ENCODE assay signal across 17 cellular contexts in genomic region chr12:110705309-110705708, GRCh38. TPM values are rescaled to one million over a fixed set of nuclear protein-coding genes. Genes with fewer than 3 reads are reported as not detected.
DNase-seq lines count a peak whose midpoint lies in the region; ATAC-seq and TF ChIP-seq lines count a peak whose summit lies in the region.
"Had no signal": no experiment of that assay in that cellular context is flagged by ENCODE, and none has a peak within 500 bp of the region (broad histone marks: within the 10 kb centered on the region; RNA-seq: fewer than 3 reads in every experiment).

No MANE protein-coding gene starts in this region.

- POLR2A ChIA-PET in HCT116 (lab: Charles Lee), result interaction anchor here (0.5 kb wide), 1 partner anchor 9 kb away, joined by 3 read pairs; no protein-coding TSS in a partner anchor
- POLR2A ChIA-PET in activated CD8-positive, alpha-beta T cell treated with anti-CD3 and anti-CD28 coated beads for 36 hours (lab: Charles Lee), result interaction anchor here (0.8 to 1.0 kb wide), 2 partner anchors 9 to 26 kb away, joined by 3 read pairs; no protein-coding TSS in a partner anchor

- H2AFZ ChIP-seq in HCT116 (ENCODE audit: low read depth, low read length, poor library complexity, severe bottlenecking) (peak overlapping the region; percentile 28), OCI-LY1 (ENCODE audit: low read length) (no peak overlapping the region)

- TF ChIP-seq CTCF in HCT116 (IDR thresholded peaks at IDR 0.05 in 2 of 3, conservative IDR thresholded peaks at IDR 0.05 in 1 of 3; ENCODE audit: borderline replicate concordance in 1 of 3, insufficient read depth in 1 of 3, low read depth in 2 of 3, low read length in 2 of 3), result no peak
- TF ChIP-seq CTCF in OCI-LY1 (IDR thresholded peaks at IDR 0.05; ENCODE audit: low read length), result no peak
- TF ChIP-seq CTCF in fibroblast of villous mesenchyme (IDR thresholded peaks at IDR 0.05; ENCODE audit: insufficient read depth, low read depth, low read length), result no peak
- no peak for TF ChIP-seq CTCF in activated CD8-positive, alpha-beta T cell treated with anti-CD3 and anti-CD28 coated beads for 36 hours (IDR thresholded peaks at IDR 0.05)

- H3K4me2 ChIP-seq in HCT116 (ENCODE audit: low read length) (peak overlapping the region; percentile 67), OCI-LY1 (ENCODE audit: low read length) (peak overlapping the region; percentile 43)
- H3K4me2 ChIP-seq: BLaER1 had no signal

- H3K36me3 Mint-ChIP-seq in stimulated activated naive B cell treated with anti-CD40 and anti-IgM and Interleukin-4, amounts not matched to agents 10 μg/mL and 1 μg/mL and 100 μg/mL, for 72 hours, result peaks cover 4 to 5% of the 10 kb centered on the region in 2 donors
- H3K36me3 Mint-ChIP-seq in activated CD8-positive, alpha-beta T cell treated with anti-CD3 and anti-CD28 coated beads for 36 hours (ENCODE audit: low read depth), result peaks cover 2% of the 10 kb centered on the region

- no TSS peak for BruUV-seq in HCT116 (replicated peaks; lab: Mats Ljungman, UMichigan)

- peaks cover 7 to 18% of the 10 kb centered on the region in 2 experiments for H3K4me1 ChIP-seq in HCT116 (ENCODE audit: control insufficient read depth in 1 of 2, insufficient read depth in 2 of 2, low read length in 2 of 2)
- peaks cover 17% of the 10 kb centered on the region for H3K4me1 ChIP-seq in OCI-LY1 (ENCODE audit: insufficient read depth, low read length, severe bottlenecking)

- no peak for ATAC-seq in HCT116
- ATAC-seq in stimulated activated naive B cell treated with anti-CD40 and anti-IgM and Interleukin-4, amounts not matched to agents 10 μg/mL and 1 μg/mL and 100 μg/mL, for 72 hours (replicated peaks), result no peak
- no peak for ATAC-seq in activated CD8-positive, alpha-beta T cell treated with anti-CD3 and anti-CD28 coated beads for 36 hours
- no peak for ATAC-seq in HG03521 (IDR thresholded peaks at IDR 0.05; ENCODE audit: unreplicated experiment)

- H3K27me3 ChIP-seq in HCT116 (ENCODE audit: insufficient read depth, low read length) (no peaks in the 10 kb centered on the region), OCI-LY1 (ENCODE audit: insufficient read depth, low read length) (no peaks in the 10 kb centered on the region)
- H3K27me3 ChIP-seq: BLaER1 had no signal

- H3K27ac ChIP-seq in HCT116 (ENCODE audit: low read depth, low read length) (no peak overlapping the region), OCI-LY1 (ENCODE audit: low read depth, low read length, poor library complexity, severe bottlenecking) (peak overlapping the region; percentile 68)
- H3K27ac ChIP-seq: BLaER1, HL-60 had no signal

- RAD21 ChIA-PET in HCT116 (lab: Charles Lee; ENCODE audit: low non-redundant PET in 1 of 2, low total read pairs in 2 of 2, uncharacterized antibody in 2 of 2, unreplicated experiment in 2 of 2), result interaction anchor here (1.0 to 1.3 kb wide), 3 partner anchors 122 to 183 kb away, joined by 3 to 5 read pairs (median 4); no protein-coding TSS in a partner anchor

- no peak overlapping the region for H3K4me3 Mint-ChIP-seq in stimulated activated naive B cell treated with anti-CD40 and anti-IgM and Interleukin-4, amounts not matched to agents 10 μg/mL and 1 μg/mL and 100 μg/mL, for 72 hours
- no peak overlapping the region for H3K4me3 Mint-ChIP-seq in activated CD8-positive, alpha-beta T cell treated with anti-CD3 and anti-CD28 coated beads for 36 hours
- H3K4me3 Mint-ChIP-seq: CD4-positive, CD25-positive, alpha-beta regulatory T cell; H9; HFFc6 had no signal

- no peaks in the 10 kb centered on the region for H3K9me2 ChIP-seq in HCT116 (ENCODE audit: insufficient read depth)
- H3K9me2 ChIP-seq in OCI-LY1 (ENCODE audit: low read depth, low read length), result no peaks in the 10 kb centered on the region

- TF ChIP-seq POLR2A in HCT116 (IDR thresholded peaks at IDR 0.05; ENCODE audit: borderline replicate concordance, extremely low read depth, insufficient read depth, insufficient read length), result no peak

- no peaks in the 10 kb centered on the region for H3F3A ChIP-seq in OCI-LY1 (ENCODE audit: insufficient read depth, low read length)

- DNase-seq in HCT116 (ENCODE audit: low read depth, low spot score), result no peak
- DNase-seq in fibroblast of villous mesenchyme (ENCODE audit: low read depth), result peak; percentile 29
- DNase-seq in stimulated activated naive B cell treated with anti-CD40 and anti-IgM and Interleukin-4, amounts not matched to agents 10 μg/mL and 1 μg/mL and 100 μg/mL, for 72 hours, result no peak
- no peak for DNase-seq in activated CD8-positive, alpha-beta T cell treated with anti-CD3 and anti-CD28 coated beads for 36 hours
- DNase-seq in HCEC 1CT, result no peak
- DNase-seq: AML-193, DMS 273 treated with DMSO at 0.1 percent for 48 hours, EL, GOT3, HFFc6, KBM-7 had no signal

- H3K9ac ChIP-seq in HCT116 (ENCODE audit: low read length), result no peak overlapping the region
- no peak overlapping the region for H3K9ac ChIP-seq in OCI-LY1 (ENCODE audit: low read length)
- H3K9ac ChIP-seq: BLaER1 had no signal

- H3K36me3 ChIP-seq in HCT116 (ENCODE audit: control insufficient read depth in 1 of 2, insufficient read depth in 2 of 2, low read length in 2 of 2), result no peaks in the 10 kb centered on the region
- no peaks in the 10 kb centered on the region; the same call in 1 of the 2 replicates for H3K36me3 ChIP-seq in OCI-LY1 (ENCODE audit: insufficient read depth, low read length)
- H3K36me3 ChIP-seq: BLaER1 had no signal

- peak overlapping the region; percentile 9 for H3K27ac Mint-ChIP-seq in stimulated activated naive B cell treated with anti-CD40 and anti-IgM and Interleukin-4, amounts not matched to agents 10 μg/mL and 1 μg/mL and 100 μg/mL, for 72 hours
- no peak overlapping the region for H3K27ac Mint-ChIP-seq in activated CD8-positive, alpha-beta T cell treated with anti-CD3 and anti-CD28 coated beads for 36 hours
- H3K27ac Mint-ChIP-seq: CD4-positive, CD25-positive, alpha-beta regulatory T cell; H9; HFFc6 had no signal

- H3K9me3 ChIP-seq in HCT116 (ENCODE audit: control insufficient read depth in 1 of 2, insufficient read depth in 1 of 2, low read depth in 1 of 2, low read length in 2 of 2), result no peaks in the 10 kb centered on the region
- H3K9me3 ChIP-seq in OCI-LY1 (ENCODE audit: low read length), result no peaks in the 10 kb centered on the region
- H3K9me3 ChIP-seq: BLaER1 had no signal

- peaks cover 4 to 14% of the 10 kb centered on the region in 2 donors for H3K4me1 Mint-ChIP-seq in stimulated activated naive B cell treated with anti-CD40 and anti-IgM and Interleukin-4, amounts not matched to agents 10 μg/mL and 1 μg/mL and 100 μg/mL, for 72 hours
- H3K4me1 Mint-ChIP-seq in activated CD8-positive, alpha-beta T cell treated with anti-CD3 and anti-CD28 coated beads for 36 hours (ENCODE audit: low read depth), result no peaks in the 10 kb centered on the region
- H3K4me1 Mint-ChIP-seq: H9 had no signal

- no peaks in the 10 kb centered on the region for H4K20me1 ChIP-seq in HCT116 (ENCODE audit: insufficient read depth)
- no peaks in the 10 kb centered on the region for H4K20me1 ChIP-seq in OCI-LY1 (ENCODE audit: insufficient read depth, low read length)
- H4K20me1 ChIP-seq: BLaER1 had no signal

- intact Hi-C loops in HCT116 (cut with micrococcal nuclease), result loop anchor here (2.0 kb wide), 1 partner anchor 183 kb away; no protein-coding TSS in a partner anchor
- intact Hi-C loops in activated CD8-positive, alpha-beta T cell treated with anti-CD3 and anti-CD28 coated beads for 36 hours (cut with micrococcal nuclease), result no loop called here

- peak overlapping the region in 1 of 2 experiments; percentile 35; a peak in 1 of 4 replicates for H3K4me3 ChIP-seq in HCT116 (replicated peaks in 1 of 2; ENCODE audit: low read depth in 1 of 2, low read length in 2 of 2)
- no peak overlapping the region for H3K4me3 ChIP-seq in OCI-LY1 (ENCODE audit: low read depth, low read length, poor library complexity, severe bottlenecking)
- no peak overlapping the region for H3K4me3 ChIP-seq in fibroblast of villous mesenchyme (ENCODE audit: low read depth, low read length)
- H3K4me3 ChIP-seq: BLaER1 had no signal

- H3K79me2 ChIP-seq in HCT116 (ENCODE audit: insufficient read depth, low read length), result no peaks in the 10 kb centered on the region
- H3K79me2 ChIP-seq in OCI-LY1 (ENCODE audit: insufficient read depth, low read length), result no peaks in the 10 kb centered on the region

- no peaks in the 10 kb centered on the region for H3K9me3 Mint-ChIP-seq in stimulated activated naive B cell treated with anti-CD40 and anti-IgM and Interleukin-4, amounts not matched to agents 10 μg/mL and 1 μg/mL and 100 μg/mL, for 72 hours
- H3K9me3 Mint-ChIP-seq in activated CD8-positive, alpha-beta T cell treated with anti-CD3 and anti-CD28 coated beads for 36 hours, result no peaks in the 10 kb centered on the region
- H3K9me3 Mint-ChIP-seq: CD4-positive, CD25-positive, alpha-beta regulatory T cell; HFFc6 had no signal

- CTCF ChIA-PET in HCT116 (lab: Charles Lee), result interaction anchor here (0.6 to 1.9 kb wide), 14 partner anchors 8 to 555 kb away, joined by 3 to 20 read pairs (median 4); partner anchors contain the start of genes CCDC63 and FAM216A
- CTCF ChIA-PET in activated CD8-positive, alpha-beta T cell treated with anti-CD3 and anti-CD28 coated beads for 36 hours (lab: Charles Lee), result interaction anchor here (0.7 to 1.6 kb wide), 8 partner anchors 13 to 183 kb away, joined by 3 to 24 read pairs (median 3); no protein-coding TSS in a partner anchor

- TF ChIP-seq RAD21 in HCT116 (IDR thresholded peaks at IDR 0.05; ENCODE audit: low read depth), result no peak

- no peaks in the 10 kb centered on the region for H3K27me3 Mint-ChIP-seq in stimulated activated naive B cell treated with anti-CD40 and anti-IgM and Interleukin-4, amounts not matched to agents 10 μg/mL and 1 μg/mL and 100 μg/mL, for 72 hours
- no peaks in the 10 kb centered on the region for H3K27me3 Mint-ChIP-seq in activated CD8-positive, alpha-beta T cell treated with anti-CD3 and anti-CD28 coated beads for 36 hours
- H3K27me3 Mint-ChIP-seq: CD4-positive, CD25-positive, alpha-beta regulatory T cell had no signal

TF ChIP-seq in HCT116, 20 proteins besides CTCF, POLR2A, EP300 and RAD21 (continues in another document):
- TF ChIP-seq YY1 (IDR thresholded peaks at IDR 0.05; ENCODE audit: extremely low read depth, insufficient replicate concordance, low read depth, low read length) (no peak), EZH2phosphoT487 (IDR thresholded peaks at IDR 0.05; ENCODE audit: borderline replicate concordance) (no peak), ZFX (IDR thresholded peaks at IDR 0.05) (no peak), MAX (IDR thresholded peaks at IDR 0.05) (no peak), ZNF274 (IDR thresholded peaks at IDR 0.05; ENCODE audit: low read depth, low read length) (no peak)

RNA-seq across cellular contexts. Expression of gene HVCN1, which starts 16.4 kb away (rescaled TPM):
- total RNA-seq in HCT116 (2021; ENCODE audit: unreplicated experiment) (0.15 TPM), fibroblast of villous mesenchyme (5.6 and 5.8 TPM in 2 replicates)
- 0.19 and 0.31 TPM in 2 replicates for polyA plus RNA-seq in HCT116 (2012)
- 10 to 100 TPM; 23.0 to 24.2 TPM for total RNA-seq in activated CD8-positive, alpha-beta T cell treated with anti-CD3 and anti-CD28 coated beads for 36 hours

RNA-seq across cellular contexts. Expression of gene PPP1CC, which starts 37.4 kb away (rescaled TPM):
- total RNA-seq in HCT116 (2021; ENCODE audit: unreplicated experiment) (248 TPM), fibroblast of villous mesenchyme (82.8 and 139 TPM in 2 replicates)
- polyA plus RNA-seq in HCT116 (2012), result 126 and 174 TPM in 2 replicates
- total RNA-seq in activated CD8-positive, alpha-beta T cell treated with anti-CD3 and anti-CD28 coated beads for 36 hours, result 100 to 1,000 TPM; 242 to 244 TPM
